In the genomic region with DNA sequence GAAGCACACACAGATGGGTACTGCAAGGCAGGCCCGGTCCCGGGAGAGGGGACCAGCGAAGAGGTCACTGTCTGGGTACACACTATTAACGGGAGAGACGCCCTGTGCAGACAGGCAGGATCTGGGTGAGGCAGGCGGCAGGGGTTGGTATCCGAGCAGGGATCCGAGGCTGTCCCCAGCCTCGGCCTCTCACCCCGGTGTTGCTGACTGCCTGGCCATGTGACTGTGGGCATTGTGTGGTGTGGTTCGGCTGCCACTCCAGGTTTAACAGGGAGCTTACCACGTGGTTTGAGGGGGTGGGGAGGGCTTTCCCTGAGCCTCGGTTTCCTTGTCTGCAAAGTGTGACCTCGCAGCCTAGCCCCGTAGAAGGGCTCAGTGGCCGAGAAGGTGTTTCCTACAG, we compare ENCODE assay signal across 9 cellular contexts. TPM values are rescaled to one million over a fixed set of nuclear protein-coding genes. Genes with fewer than 3 reads are reported as not detected.
DNase-seq lines count a peak whose midpoint lies in the region; ATAC-seq and TF ChIP-seq lines count a peak whose summit lies in the region.
"Had no signal": no experiment of that assay in that cellular context is flagged by ENCODE, and none has a peak within 500 bp of the region (broad histone marks: within the 10 kb centered on the region; RNA-seq: fewer than 3 reads in every experiment).

No MANE protein-coding gene starts in this region.

- no peaks in the 10 kb centered on the region for H3K9me3 Mint-ChIP-seq in CD8-positive, alpha-beta T cell
- H3K9me3 Mint-ChIP-seq in effector memory CD8-positive, alpha-beta T cell: no peaks in the 10 kb centered on the region

- ATAC-seq in CD8-positive, alpha-beta T cell: no peak
- no peak for ATAC-seq in effector memory CD8-positive, alpha-beta T cell (replicated peaks)
- ATAC-seq: right lobe of liver had no signal

- CTCF ChIA-PET in CD8-positive, alpha-beta T cell (lab: Charles Lee): interaction anchor here (0.8 to 7.6 kb wide), 5 partner anchors 9 to 24 kb away, joined by 3 to 130 read pairs (median 3); no protein-coding TSS in a partner anchor

- peaks cover 75% of the 10 kb centered on the region for H3K4me1 Mint-ChIP-seq in CD8-positive, alpha-beta T cell (ENCODE audit: low read depth)
- peaks cover 73 to 78% of the 10 kb centered on the region in 2 donors for H3K4me1 Mint-ChIP-seq in effector memory CD8-positive, alpha-beta T cell (ENCODE audit: low read depth in 2 of 2)

- H3K36me3 ChIP-seq in CD8-positive, alpha-beta T cell (ENCODE audit: insufficient read depth, low read length): no peaks in the 10 kb centered on the region
- peaks cover 4% of the 10 kb centered on the region for H3K36me3 ChIP-seq in rectal smooth muscle tissue (ENCODE audit: control insufficient read depth, insufficient read depth, low read length)
- H3K36me3 ChIP-seq: right lobe of liver had no signal

- no peak overlapping the region for H3K4me3 ChIP-seq in CD8-positive, alpha-beta T cell (ENCODE audit: low read depth, low read length)
- H3K4me3 ChIP-seq in rectal smooth muscle tissue (ENCODE audit: low read length): no peak overlapping the region
- H3K4me3 ChIP-seq: right lobe of liver had no signal

- peaks cover 8% of the 10 kb centered on the region for H3K36me3 Mint-ChIP-seq in CD8-positive, alpha-beta T cell
- peaks cover 96% of the 10 kb centered on the region for H3K36me3 Mint-ChIP-seq in effector memory CD8-positive, alpha-beta T cell (ENCODE audit: insufficient read depth)

- peaks cover 84% of the 10 kb centered on the region for H3K4me1 ChIP-seq in CD8-positive, alpha-beta T cell (ENCODE audit: insufficient read depth, low read length)
- H3K4me1 ChIP-seq in rectal smooth muscle tissue (ENCODE audit: control insufficient read depth, insufficient read depth, low read length): peaks cover 33% of the 10 kb centered on the region

- no peaks in the 10 kb centered on the region for H3K9me3 ChIP-seq in CD8-positive, alpha-beta T cell (ENCODE audit: low read length)
- H3K9me3 ChIP-seq: right lobe of liver had no signal

- no peak overlapping the region for H3K4me3 Mint-ChIP-seq in CD8-positive, alpha-beta T cell
- peak overlapping the region; percentile 92 to 98 for H3K4me3 Mint-ChIP-seq in effector memory CD8-positive, alpha-beta T cell

- no peaks in the 10 kb centered on the region for H3K27me3 ChIP-seq in CD8-positive, alpha-beta T cell (ENCODE audit: insufficient read depth, low read length)
- H3K27me3 ChIP-seq in rectal smooth muscle tissue (ENCODE audit: control insufficient read depth, insufficient read depth, low read length): no peaks in the 10 kb centered on the region
- H3K27me3 ChIP-seq: right lobe of liver had no signal

- no peak for TF ChIP-seq CTCF in CD8-positive, alpha-beta T cell (IDR thresholded peaks at IDR 0.05)

- H3K27ac Mint-ChIP-seq in CD8-positive, alpha-beta T cell: peak overlapping the region; percentile 99
- peak overlapping the region; percentile 99 to 100 for H3K27ac Mint-ChIP-seq in effector memory CD8-positive, alpha-beta T cell

- intact Hi-C loops in CD8-positive, alpha-beta T cell (cut with DNase I, micrococcal nuclease): no loop called here

- no peaks in the 10 kb centered on the region for H3K27me3 Mint-ChIP-seq in CD8-positive, alpha-beta T cell (ENCODE audit: low read depth)
- H3K27me3 Mint-ChIP-seq in effector memory CD8-positive, alpha-beta T cell: no peaks in the 10 kb centered on the region

- POLR2A ChIA-PET in CD8-positive, alpha-beta T cell (lab: Charles Lee): interaction anchor here (1.1 to 3.4 kb wide), 3 partner anchors 11 to 12 kb away, joined by 3 to 41 read pairs (median 7); partner anchors contain the start of gene RALGDS

- no peak overlapping the region for H3K9ac ChIP-seq in rectal smooth muscle tissue (ENCODE audit: low read length)

- peak overlapping the region; percentile 92 for H3K27ac ChIP-seq in CD8-positive, alpha-beta T cell (ENCODE audit: low read depth, low read length)
- peak overlapping the region; percentile 16 for H3K27ac ChIP-seq in rectal smooth muscle tissue (ENCODE audit: low read depth, low read length)

- no peak for DNase-seq in CD8-positive, alpha-beta T cell
- DNase-seq in NCI-H2196 treated with DMSO at 0.1 percent for 48 hours (lab: John Stamatoyannopoulos, UW; ENCODE audit: unreplicated experiment): peak; percentile 17
- no peak for DNase-seq in effector memory CD8-positive, alpha-beta T cell
- DNase-seq in NCI-H524 (lab: John Stamatoyannopoulos, UW): no peak
- DNase-seq in Ammon's horn (ENCODE audit: low spot score): no peak
- DNase-seq in NCI-H510A treated with DMSO at 0.1 percent for 48 hours (lab: John Stamatoyannopoulos, UW): no peak
- DNase-seq: Karpas-422, right lobe of liver had no signal

RNA-seq across cellular contexts. Expression of gene RALGDS, which starts 11.1 kb away (rescaled TPM):
- 100 to 1,000 TPM; 177 to 186 TPM for total RNA-seq in CD8-positive, alpha-beta T cell

RNA-seq across cellular contexts. Expression of gene GBGT1, which starts 31.5 kb away (rescaled TPM):
- under 1 TPM; 0.53 to 0.84 TPM for total RNA-seq in CD8-positive, alpha-beta T cell
